ENCODE assay signal across 25 cellular contexts in the genomic region with DNA sequence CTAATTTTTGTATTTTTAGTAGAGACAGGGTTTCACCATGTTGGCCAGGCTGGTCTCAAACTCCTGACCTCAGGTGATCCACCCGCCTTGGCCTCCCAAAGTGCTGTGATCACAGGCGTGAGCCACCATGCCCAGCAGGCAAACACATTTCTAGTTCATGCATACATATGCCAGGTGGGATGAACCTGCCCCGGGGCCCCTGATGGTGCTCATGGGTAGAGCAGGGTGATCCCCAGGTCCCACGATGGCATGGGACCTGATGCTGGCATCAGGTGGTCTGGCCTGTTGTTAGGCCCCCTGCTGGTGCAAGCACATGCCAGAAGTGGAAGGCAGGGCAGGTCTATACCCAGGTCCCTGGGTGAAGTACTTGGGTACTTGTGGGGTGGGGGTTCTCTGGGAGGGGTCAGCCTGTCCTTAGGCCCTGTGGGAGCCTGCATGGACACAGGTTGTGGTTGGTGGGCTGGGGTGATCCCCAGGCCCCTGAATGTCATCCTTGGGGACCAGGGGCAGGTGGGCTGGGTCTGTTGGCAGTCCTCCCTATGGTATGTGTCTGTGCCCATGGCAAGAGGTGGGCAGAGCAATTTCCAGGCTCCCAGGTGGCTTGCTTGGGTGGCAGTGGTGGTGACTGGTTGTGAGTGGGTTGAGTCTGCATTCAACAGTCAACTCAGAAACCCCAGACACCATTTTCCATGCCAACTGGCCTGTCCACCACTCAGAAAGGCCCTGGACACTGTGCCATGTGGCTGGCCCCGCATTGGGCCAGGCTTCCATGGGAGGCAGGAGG. TPM values are rescaled to one million over a fixed set of nuclear protein-coding genes. Genes with fewer than 3 reads are reported as not detected.
DNase-seq lines count a peak whose midpoint lies in the region; ATAC-seq and TF ChIP-seq lines count a peak whose summit lies in the region.
"Had no signal": no experiment of that assay in that cellular context is flagged by ENCODE, and none has a peak within 500 bp of the region (broad histone marks: within the 10 kb centered on the region; RNA-seq: fewer than 3 reads in every experiment).

No MANE protein-coding gene starts in this region.

- H3K36me3 ChIP-seq in endodermal cell (ENCODE audit: control insufficient read depth, insufficient read depth, low read length): no peaks in the 10 kb centered on the region
- peaks cover 0 to 74% (median 20%) of the 10 kb centered on the region in 6 donors for H3K36me3 ChIP-seq in spleen

- TF ChIP-seq CTCF in GM12872 (IDR thresholded peaks at IDR 0.05; ENCODE audit: insufficient read depth, low read depth, low read length) (0 out of 3 replicates have a peak, but pooled peaks have one; percentile 9), endodermal cell (conservative IDR thresholded peaks at IDR 0.05) (peak; percentile 8), spleen (IDR thresholded peaks at IDR 0.05 in 8 of 11, conservative IDR thresholded peaks at IDR 0.05 in 3 of 11) (no peak)

- no peaks in the 10 kb centered on the region for H3K9me3 Mint-ChIP-seq in activated CD4-positive, alpha-beta T cell treated with anti-CD3 and anti-CD28 coated beads, Interleukin-2, amount 10 ng/mL, durations not matched to agents 7 days and 5 days
- no peaks in the 10 kb centered on the region for H3K9me3 Mint-ChIP-seq in endodermal cell
- H3K9me3 Mint-ChIP-seq: CD4-positive, CD25-positive, alpha-beta regulatory T cell had no signal

- POLR2A ChIA-PET in activated CD4-positive, alpha-beta T cell treated with anti-CD3 and anti-CD28 coated beads, Interleukin-2, amount 10 ng/mL, durations not matched to agents 7 days and 5 days (lab: Charles Lee): no interaction called here

- H3K27me3 Mint-ChIP-seq in activated CD4-positive, alpha-beta T cell treated with anti-CD3 and anti-CD28 coated beads, Interleukin-2, amount 10 ng/mL, durations not matched to agents 7 days and 5 days: no peaks in the 10 kb centered on the region
- no peaks in the 10 kb centered on the region for H3K27me3 Mint-ChIP-seq in endodermal cell (ENCODE audit: insufficient read depth)
- H3K27me3 Mint-ChIP-seq: B cell; CD4-positive, CD25-positive, alpha-beta regulatory T cell had no signal

- CTCF ChIA-PET in activated CD4-positive, alpha-beta T cell treated with anti-CD3 and anti-CD28 coated beads, Interleukin-2, amount 10 ng/mL, durations not matched to agents 7 days and 5 days (lab: Charles Lee): no interaction called here

- H3K4me3 ChIP-seq in endodermal cell (ENCODE audit: low read length) (no peak overlapping the region), spleen (no peak overlapping the region)

- H3K9ac ChIP-seq in endodermal cell (ENCODE audit: extremely low read depth, low read length, poor library complexity, severe bottlenecking): no peak overlapping the region

- H3K4me1 Mint-ChIP-seq in activated CD4-positive, alpha-beta T cell treated with anti-CD3 and anti-CD28 coated beads, Interleukin-2, amount 10 ng/mL, durations not matched to agents 7 days and 5 days: peaks cover 4% of the 10 kb centered on the region
- peaks cover 8% of the 10 kb centered on the region for H3K4me1 Mint-ChIP-seq in endodermal cell

- intact Hi-C loops in spleen (cut with DNase I; ENCODE audit: low total_unique reads): no loop called here

- H3K27ac ChIP-seq in endodermal cell (ENCODE audit: low read depth, low read length) (no peak overlapping the region), spleen (no peak overlapping the region)

- H3K4me1 ChIP-seq in endodermal cell (ENCODE audit: control insufficient read depth, insufficient read depth, low read length) (no peaks in the 10 kb centered on the region), spleen (peaks cover 0 to 8% (median 3%) of the 10 kb centered on the region in 6 donors)
- H3K4me1 ChIP-seq: Caco-2 had no signal

- ATAC-seq in HG02798 (IDR thresholded peaks at IDR 0.05; ENCODE audit: poor library complexity, unreplicated experiment) (no peak), GM18502 (IDR thresholded peaks at IDR 0.05; ENCODE audit: poor library complexity, unreplicated experiment) (no peak)

- H3K4me3 Mint-ChIP-seq in activated CD4-positive, alpha-beta T cell treated with anti-CD3 and anti-CD28 coated beads, Interleukin-2, amount 10 ng/mL, durations not matched to agents 7 days and 5 days: no peak overlapping the region
- H3K4me3 Mint-ChIP-seq in endodermal cell: no peak overlapping the region
- H3K4me3 Mint-ChIP-seq: B cell; CD4-positive, CD25-positive, alpha-beta regulatory T cell had no signal

- WGBS in endodermal cell (ENCODE audit: insufficient coverage in 1 of 2, insufficient read length in 1 of 2), 2 experiments: 86 to 92% methylated on average over 4 to 5 of the region's 5 CpGs
- WGBS in spleen, 5 donors: 86 to 95% (median 91%) methylated on average over 4 to 5 of the region's 5 CpGs

- peaks cover 11% of the 10 kb centered on the region for H3K36me3 Mint-ChIP-seq in activated CD4-positive, alpha-beta T cell treated with anti-CD3 and anti-CD28 coated beads, Interleukin-2, amount 10 ng/mL, durations not matched to agents 7 days and 5 days (ENCODE audit: low read depth)
- H3K36me3 Mint-ChIP-seq in endodermal cell (ENCODE audit: low read depth): peaks cover 23% of the 10 kb centered on the region

- H3K9me3 ChIP-seq in endodermal cell (ENCODE audit: control insufficient read depth, low read length) (no peaks in the 10 kb centered on the region), spleen (no peaks in the 10 kb centered on the region)
- H3K9me3 ChIP-seq: Caco-2 had no signal

- DNase-seq in activated CD4-positive, alpha-beta T cell treated with anti-CD3 and anti-CD28 coated beads, Interleukin-2, amount 10 ng/mL, durations not matched to agents 7 days and 5 days: no peak
- no peak for DNase-seq in activated CD4-positive, alpha-beta T cell treated with anti-CD3 and anti-CD28 coated beads, Interleukin-2, amount 50 U/mL, for 4 hours
- DNase-seq in endodermal cell: no peak
- peak; percentile 61 for DNase-seq in spleen
- DNase-seq in stimulated activated CD4-positive, alpha-beta T cell treated with anti-CD3 and anti-CD28 coated beads, Interleukin-4, amount 100 ng/mL, for 4 hours: no peak
- DNase-seq: 8988T; Caco-2; CD4-positive, CD25-positive, alpha-beta regulatory T cell; EL; KG1; MV-4-11; NCI-H1417; NCI-H187 treated with DMSO at 0.1 percent for 48 hours; NCI-H226; NCI-H524; NCI-H82; SIG-M5 had no signal

- H3K27me3 ChIP-seq in endodermal cell (ENCODE audit: control insufficient read depth, insufficient read depth, low read length, poor library complexity, severe bottlenecking): no peaks in the 10 kb centered on the region
- H3K27me3 ChIP-seq in spleen (replicated peaks in 1 of 7): no peaks in the 10 kb centered on the region

- no peak for TF ChIP-seq POLR2A in spleen (IDR thresholded peaks at IDR 0.05)

- H3K27ac Mint-ChIP-seq in activated CD4-positive, alpha-beta T cell treated with anti-CD3 and anti-CD28 coated beads, Interleukin-2, amount 10 ng/mL, durations not matched to agents 7 days and 5 days: peak overlapping the region; percentile 37
- no peak overlapping the region for H3K27ac Mint-ChIP-seq in endodermal cell
- H3K27ac Mint-ChIP-seq: B cell had no signal

RNA-seq across cellular contexts. Expression of a gene that starts 9.6 kb away (rescaled TPM):
- 10 to 100 TPM; 29.1 to 30.1 TPM for total RNA-seq in activated CD4-positive, alpha-beta T cell treated with anti-CD3 and anti-CD28 coated beads, Interleukin-2, amount 10 ng/mL, durations not matched to agents 7 days and 5 days
- total RNA-seq in endodermal cell (not detected), spleen (10 to 100 TPM in 6 of 7 donors, 1 to 10 TPM in 1; 9.6 to 46.6 (median 23.0) TPM)
- polyA plus RNA-seq in endodermal cell (2013, experiment 1 of 2): not detected
- polyA plus RNA-seq in endodermal cell (2013, experiment 2 of 2): not detected
- polyA plus RNA-seq in spleen: 10 to 100 TPM; 10.5 to 19.5 (median 15.7) TPM
- total RNA-seq: Caco-2, H4, HT-29 had no signal
- polyA plus RNA-seq: AG04450 had no signal

RNA-seq across cellular contexts. Expression of a gene that starts 49.1 kb away (rescaled TPM):
- 1 to 10 TPM; 1.2 to 1.8 TPM for total RNA-seq in activated CD4-positive, alpha-beta T cell treated with anti-CD3 and anti-CD28 coated beads, Interleukin-2, amount 10 ng/mL, durations not matched to agents 7 days and 5 days
- under 1 TPM in 1 of 2 donors, not detected in 1; 0.24 TPM for total RNA-seq in endodermal cell
- not detected for polyA plus RNA-seq in endodermal cell (2013, experiment 1 of 2)
- 0.21 TPM for polyA plus RNA-seq in endodermal cell (2013, experiment 2 of 2)
- 1 to 10 TPM in 3 of 7 donors, under 1 TPM in 1, not detected in 3; 0.44 to 2.5 (median 2.2) TPM for total RNA-seq in spleen
- 1 to 10 TPM in 2 of 3 donors, under 1 TPM in 1; 0.29 to 2.2 (median 1.6) TPM for polyA plus RNA-seq in spleen
- total RNA-seq: CD4-positive, CD25-positive, alpha-beta regulatory T cell; H4; HT-29; RPMI7951 had no signal

Comparison
In these comparisons a context has a peak if more than half of its experiments do, and no peak if none do; other contexts are left out.
1. CTCF ChIP-seq: peak in GM12872 (single experiment) and endodermal cell (single experiment); none in spleen (0 of 11).
2. RNA of a gene that starts 9.6 kb away (total RNA-seq): 29.1 to 30.1 TPM in activated CD4-positive, alpha-beta T cell treated with anti-CD3 and anti-CD28 coated beads, Interleukin-2, amount 10 ng/mL, durations not matched to agents 7 days and 5 days and 9.6 to 46.6 TPM in spleen; not detected in endodermal cell; every median in the first group is over 10 times any median in the second.